ENCODE assay signal across 9 cellular contexts in genomic region chr16:31477220-31478216, GRCh38. TPM values are rescaled to one million over a fixed set of nuclear protein-coding genes. Genes with fewer than 3 reads are reported as not detected.
A peak's percentile ranks its signal among the peaks of the same experiment; 100 is the strongest.
DNase-seq lines count a peak whose midpoint lies in the region; ATAC-seq and TF ChIP-seq lines count a peak whose summit lies in the region.
"Had no signal": no experiment of that assay in that cellular context is flagged by ENCODE, and none has a peak within 500 bp of the region (broad histone marks: within the 10 kb centered on the region; RNA-seq: fewer than 3 reads in every experiment).

No MANE protein-coding gene starts in this region.

- H3K4me3 ChIP-seq in OCI-LY1 (ENCODE audit: low read depth, low read length, poor library complexity, severe bottlenecking) (peak overlapping the region; percentile 62), osteoblast (ENCODE audit: insufficient read depth, low read length) (no peak overlapping the region)

- H2AFZ ChIP-seq in OCI-LY1 (ENCODE audit: low read length) (no peak overlapping the region), osteoblast (ENCODE audit: low read length) (no peak overlapping the region)

- peaks cover 45% of the 10 kb centered on the region for H3K4me1 Mint-ChIP-seq in dendritic cell treated with granulocyte-macrophage colony-stimulating factor and Interleukin-4, amounts not matched to agents 40 ng/mL and 50 ng/mL, for 4 days (ENCODE audit: low read depth)

- no peaks in the 10 kb centered on the region for H3F3A ChIP-seq in OCI-LY1 (ENCODE audit: insufficient read depth, low read length)

- no peak for TF ChIP-seq CTCF in OCI-LY1 (IDR thresholded peaks at IDR 0.05; ENCODE audit: low read length)
- no peak for TF ChIP-seq CTCF in osteoblast (IDR thresholded peaks at IDR 0.05; ENCODE audit: extremely low read depth, low read depth, low read length)

- H3K79me2 ChIP-seq in OCI-LY1 (ENCODE audit: insufficient read depth, low read length) (no peaks in the 10 kb centered on the region), osteoblast (ENCODE audit: insufficient read depth, low read length) (peaks cover 3% of the 10 kb centered on the region)

- peak overlapping the region; percentile 48; the same call in 1 of the 2 replicates for H3K9ac ChIP-seq in OCI-LY1 (ENCODE audit: low read length)

- peak; percentile 36 for DNase-seq in stimulated activated CD4-positive, alpha-beta T cell treated with anti-CD3 and anti-CD28 coated beads, Interleukin-4, amount 100 ng/mL, for 1 hour
- DNase-seq in stimulated activated CD4-positive, alpha-beta T cell treated with anti-CD3 and anti-CD28 coated beads, Interleukin-12 subunit alpha, Interleukin-12 subunit beta, amount 100 ng/mL, for 4 hours: no peak
- DNase-seq in osteoblast (ENCODE audit: insufficient read length, low spot score, missing footprints) (peak; percentile 58), DMS153 treated with DMSO at 0.1 percent for 48 hours (lab: John Stamatoyannopoulos, UW; ENCODE audit: unreplicated experiment) (no peak), ureter (ENCODE audit: low spot score) (no peak)

- H3K27me3 Mint-ChIP-seq in dendritic cell treated with granulocyte-macrophage colony-stimulating factor and Interleukin-4, amounts not matched to agents 40 ng/mL and 50 ng/mL, for 4 days: peaks cover 52% of the 10 kb centered on the region

- H3K27ac Mint-ChIP-seq in dendritic cell treated with granulocyte-macrophage colony-stimulating factor and Interleukin-4, amounts not matched to agents 40 ng/mL and 50 ng/mL, for 4 days: peak overlapping the region; percentile 73

- peaks cover 6% of the 10 kb centered on the region for H3K4me1 ChIP-seq in OCI-LY1 (ENCODE audit: insufficient read depth, low read length, severe bottlenecking)
- H3K4me1 ChIP-seq in osteoblast (ENCODE audit: insufficient read depth, low read length): peaks cover 18% of the 10 kb centered on the region

- H4K20me1 ChIP-seq in OCI-LY1 (ENCODE audit: insufficient read depth, low read length) (no peaks in the 10 kb centered on the region), osteoblast (ENCODE audit: insufficient read depth, low read length) (peaks cover 41% of the 10 kb centered on the region)

- no peaks in the 10 kb centered on the region for H3K36me3 ChIP-seq in OCI-LY1 (ENCODE audit: insufficient read depth, low read length)
- H3K36me3 ChIP-seq in osteoblast (ENCODE audit: insufficient read depth, low read length): peaks cover 41% of the 10 kb centered on the region

- peak overlapping the region; percentile 76 for H3K4me2 ChIP-seq in OCI-LY1 (ENCODE audit: low read length)
- H3K4me2 ChIP-seq in osteoblast (ENCODE audit: insufficient read depth, low read length): no peak overlapping the region

- H3K4me3 Mint-ChIP-seq in dendritic cell treated with granulocyte-macrophage colony-stimulating factor and Interleukin-4, amounts not matched to agents 40 ng/mL and 50 ng/mL, for 4 days: peak overlapping the region; percentile 67

- H3K27ac ChIP-seq in OCI-LY1 (ENCODE audit: low read depth, low read length, poor library complexity, severe bottlenecking) (no peak overlapping the region), osteoblast (ENCODE audit: low read depth, low read length) (no peak overlapping the region)

- no peaks in the 10 kb centered on the region for H3K36me3 Mint-ChIP-seq in dendritic cell treated with granulocyte-macrophage colony-stimulating factor and Interleukin-4, amounts not matched to agents 40 ng/mL and 50 ng/mL, for 4 days (ENCODE audit: low read depth)

- no peaks in the 10 kb centered on the region for H3K9me3 Mint-ChIP-seq in dendritic cell treated with granulocyte-macrophage colony-stimulating factor and Interleukin-4, amounts not matched to agents 40 ng/mL and 50 ng/mL, for 4 days

- no peaks in the 10 kb centered on the region for H3K9me2 ChIP-seq in OCI-LY1 (ENCODE audit: low read depth, low read length)

- no peaks in the 10 kb centered on the region for H3K9me3 ChIP-seq in OCI-LY1 (ENCODE audit: low read length)
- no peaks in the 10 kb centered on the region for H3K9me3 ChIP-seq in osteoblast (ENCODE audit: low read depth, low read length)

- H3K27me3 ChIP-seq in OCI-LY1 (ENCODE audit: insufficient read depth, low read length) (peaks cover 4% of the 10 kb centered on the region), osteoblast (ENCODE audit: insufficient read depth, low read length) (peaks cover 3% of the 10 kb centered on the region)

- no peak for ATAC-seq in HG03565 (IDR thresholded peaks at IDR 0.05; ENCODE audit: unreplicated experiment)

- intact Hi-C loops in dendritic cell treated with granulocyte-macrophage colony-stimulating factor and Interleukin-4, amounts not matched to agents 40 ng/mL and 50 ng/mL, for 4 days (cut with micrococcal nuclease): no loop called here

RNA-seq across cellular contexts. Expression of gene SLC5A2, which starts 5.4 kb away (rescaled TPM):
- total RNA-seq in osteoblast (not detected in 2 replicates), ureter (not detected)
- total RNA-seq: skeletal muscle tissue had no signal

RNA-seq across cellular contexts. Expression of gene TGFB1I1, which starts 5.6 kb away (rescaled TPM):
- total RNA-seq in osteoblast (60.1 and 70.4 TPM in 2 replicates), ureter (97.0 TPM)

RNA-seq across cellular contexts. Expression of gene ARMC5, which starts 18.2 kb away (rescaled TPM):
- total RNA-seq in osteoblast: 10.6 and 12.7 TPM in 2 replicates
- total RNA-seq in ureter: 9.7 TPM

RNA-seq across cellular contexts. Expression of gene RUSF1, which starts 30.7 kb away (rescaled TPM):
- 48.5 and 53.0 TPM in 2 replicates for total RNA-seq in osteoblast
- total RNA-seq in ureter: 85.6 TPM

RNA-seq across cellular contexts. Expression of gene ZNF843, which starts 34.9 kb away (rescaled TPM):
- total RNA-seq in osteoblast (1.1 and 1.2 TPM in 2 replicates), ureter (1.0 TPM)

Comparison
In these comparisons a context has a peak if more than half of its experiments do, and no peak if none do; other contexts are left out.
1. DNase-seq: peak in stimulated activated CD4-positive, alpha-beta T cell treated with anti-CD3 and anti-CD28 coated beads, Interleukin-4, amount 100 ng/mL, for 1 hour (single experiment) and osteoblast (single experiment); none in stimulated activated CD4-positive, alpha-beta T cell treated with anti-CD3 and anti-CD28 coated beads, Interleukin-12 subunit alpha, Interleukin-12 subunit beta, amount 100 ng/mL, for 4 hours (single experiment), DMS153 treated with DMSO at 0.1 percent for 48 hours (single experiment) and ureter (single experiment).